8 cellular contexts compared by ENCODE assay signal in the genomic region with DNA sequence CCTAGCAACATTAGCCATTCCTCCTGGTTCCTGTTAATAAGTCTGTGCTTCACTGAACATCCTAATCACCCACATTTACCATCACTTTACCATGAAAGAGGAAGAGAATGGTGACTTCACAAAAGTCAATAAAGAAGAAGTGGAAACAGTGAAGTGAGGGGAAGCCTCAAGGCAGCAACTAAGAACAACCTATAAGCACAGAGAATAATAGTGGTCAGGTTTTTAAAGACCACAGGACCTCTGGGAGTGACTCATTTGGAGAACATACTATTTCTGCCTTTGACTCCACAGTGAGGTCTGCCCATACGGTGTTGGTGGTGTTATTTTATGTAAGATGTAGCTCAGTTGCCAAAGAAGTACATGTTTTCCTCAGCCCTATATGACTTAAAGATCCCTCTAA.
DNase-seq lines count a peak whose midpoint lies in the region; ATAC-seq and TF ChIP-seq lines count a peak whose summit lies in the region.

No MANE protein-coding gene starts in this region.

- peaks cover 31% of the 10 kb centered on the region for H3K4me1 Mint-ChIP-seq in Calu3 (ENCODE audit: low read depth, unreplicated experiment)

- H3K4me3 ChIP-seq in heart left ventricle: peak overlapping the region in 1 of 12 donors; percentile 9

- peak; percentile 7 for DNase-seq in activated naive CD4-positive, alpha-beta T cell treated with Interleukin-2 at 50 U/mL for 16 hours
- DNase-seq in activated naive CD4-positive, alpha-beta T cell (lab: John Stamatoyannopoulos, UW): no peak
- DNase-seq in SIG-M5 treated with dmso at 0.1 percent for 504 hours (lab: John Stamatoyannopoulos, UW; ENCODE audit: unreplicated experiment): peak; percentile 98
- DNase-seq in heart left ventricle: no peak
- DNase-seq in cerebellum (ENCODE audit: low spot score): no peak
- DNase-seq in AG08396 (ENCODE audit: low spot score): no peak
- DNase-seq in Calu3: no peak

- no peaks in the 10 kb centered on the region for H3K27me3 Mint-ChIP-seq in Calu3 (ENCODE audit: unreplicated experiment)

- CTCF ChIA-PET in Calu3 (lab: Charles Lee): no interaction called here

- 71 to 78% (median 76%) methylated on average over 1 of the region's 1 CpG for WGBS in heart left ventricle, 4 donors

- H3K9me3 Mint-ChIP-seq in Calu3 (ENCODE audit: low read depth, unreplicated experiment): no peaks in the 10 kb centered on the region

- H3K27me3 ChIP-seq in heart left ventricle: no peaks in the 10 kb centered on the region

- ATAC-seq in HG03025 (IDR thresholded peaks at IDR 0.05; ENCODE audit: low FRiP score, unreplicated experiment) (peak; percentile 86), heart left ventricle (peak in 3 of 4 donors; percentile 56 to 66 (median 60))

- no peak for TF ChIP-seq POLR2A in heart left ventricle (IDR thresholded peaks at IDR 0.05)

- intact Hi-C loops in heart left ventricle (cut with DNase I): no loop called here
- intact Hi-C loops in Calu3 (cut with micrococcal nuclease; ENCODE audit: unreplicated experiment): no loop called here

- H3K36me3 Mint-ChIP-seq in Calu3 (ENCODE audit: insufficient read depth, unreplicated experiment): no peaks in the 10 kb centered on the region

- H3K4me3 Mint-ChIP-seq in Calu3 (ENCODE audit: low read depth, unreplicated experiment): no peak overlapping the region

- peak overlapping the region in 2 of 12 donors; percentile 30 to 86 for H3K27ac ChIP-seq in heart left ventricle

- no peak overlapping the region for H3K27ac Mint-ChIP-seq in Calu3 (ENCODE audit: unreplicated experiment)

- no peaks in the 10 kb centered on the region for H3K9me3 ChIP-seq in heart left ventricle

- no peaks in the 10 kb centered on the region for H3K36me3 ChIP-seq in heart left ventricle

- peaks cover 0 to 46% (median 2%) of the 10 kb centered on the region in 12 donors for H3K4me1 ChIP-seq in heart left ventricle

- BruUV-seq in Calu3 (replicated peaks; lab: Mats Ljungman, UMichigan): no TSS peak

- TF ChIP-seq CTCF in heart left ventricle (IDR thresholded peaks at IDR 0.05): no peak
- no peak for TF ChIP-seq CTCF in Calu3 (IDR thresholded peaks at IDR 0.05; ENCODE audit: unreplicated experiment)

Comparison
In these comparisons a context has a peak if more than half of its experiments do, and no peak if none do; other contexts are left out.
1. DNase-seq: peak in activated naive CD4-positive, alpha-beta T cell treated with Interleukin-2 at 50 U/mL for 16 hours (single experiment) and SIG-M5 treated with dmso at 0.1 percent for 504 hours (single experiment); none in activated naive CD4-positive, alpha-beta T cell (0 of 4), heart left ventricle (0 of 5), cerebellum (single experiment), AG08396 (single experiment) and Calu3 (single experiment).